15 cellular contexts compared by ENCODE assay signal in genomic region chr20:64239449-64240242, GRCh38.
"Had no signal": no experiment of that assay in that cellular context is flagged by ENCODE, and none has a peak within 500 bp of the region (broad histone marks: within the 10 kb centered on the region; RNA-seq: fewer than 3 reads in every experiment).

No MANE protein-coding gene starts in this region.

- DNase-seq: activated T-cell treated with anti-CD3 and anti-CD28 coated beads, Interleukin-2, amount 50 U/mL, for 72 hours; central memory CD4-positive, alpha-beta T cell; cortex of kidney; effector CD8-positive, alpha-beta T cell; naive thymus-derived CD4-positive, alpha-beta T cell; occipital lobe; SJCRH30; stimulated activated CD4-positive, alpha-beta T cell treated with anti-CD3 and anti-CD28 coated beads, Interleukin-15, amount 100 ng/mL, for 24 hours; stimulated activated CD4-positive, alpha-beta T cell treated with anti-CD3 and anti-CD28 coated beads, Interleukin-4, amount 100 ng/mL, for 24 hours had no signal

- H3K4me3 ChIP-seq: adrenal gland, gastroesophageal sphincter, lung, psoas muscle, SJCRH30, tibial artery had no signal

- H3K27ac ChIP-seq: adrenal gland, gastroesophageal sphincter, psoas muscle, SJCRH30, tibial artery had no signal

- H3K36me3 ChIP-seq: adrenal gland, gastroesophageal sphincter, SJCRH30, tibial artery had no signal

- H3K9me3 Mint-ChIP-seq: activated naive CD4-positive, alpha-beta T cell treated with anti-CD3 and anti-CD28 coated beads for 36 hours; activated T-cell treated with anti-CD3 and anti-CD28 coated beads, Interleukin-2, amount 50 U/mL, for 72 hours; naive thymus-derived CD4-positive, alpha-beta T cell had no signal

- H3K27me3 ChIP-seq: adrenal gland, gastroesophageal sphincter had no signal

- H3K4me1 ChIP-seq: adrenal gland, gastroesophageal sphincter, SJCRH30, tibial artery had no signal

- H3K4me3 Mint-ChIP-seq: activated naive CD4-positive, alpha-beta T cell treated with anti-CD3 and anti-CD28 coated beads for 36 hours; activated T-cell treated with anti-CD3 and anti-CD28 coated beads, Interleukin-2, amount 50 U/mL, for 72 hours; naive thymus-derived CD4-positive, alpha-beta T cell had no signal

- H3K27ac Mint-ChIP-seq: activated naive CD4-positive, alpha-beta T cell treated with anti-CD3 and anti-CD28 coated beads for 36 hours; activated T-cell treated with anti-CD3 and anti-CD28 coated beads, Interleukin-2, amount 50 U/mL, for 72 hours; naive thymus-derived CD4-positive, alpha-beta T cell had no signal

- ATAC-seq: activated T-cell treated with anti-CD3 and anti-CD28 coated beads, Interleukin-2, amount 50 U/mL, for 72 hours; gastroesophageal sphincter; naive thymus-derived CD4-positive, alpha-beta T cell had no signal

- H3K9me3 ChIP-seq: adrenal gland, gastroesophageal sphincter, psoas muscle, SJCRH30, tibial artery had no signal

- H3K36me3 Mint-ChIP-seq: naive thymus-derived CD4-positive, alpha-beta T cell had no signal
